7 cellular contexts compared by ENCODE assay signal in the genomic region with DNA sequence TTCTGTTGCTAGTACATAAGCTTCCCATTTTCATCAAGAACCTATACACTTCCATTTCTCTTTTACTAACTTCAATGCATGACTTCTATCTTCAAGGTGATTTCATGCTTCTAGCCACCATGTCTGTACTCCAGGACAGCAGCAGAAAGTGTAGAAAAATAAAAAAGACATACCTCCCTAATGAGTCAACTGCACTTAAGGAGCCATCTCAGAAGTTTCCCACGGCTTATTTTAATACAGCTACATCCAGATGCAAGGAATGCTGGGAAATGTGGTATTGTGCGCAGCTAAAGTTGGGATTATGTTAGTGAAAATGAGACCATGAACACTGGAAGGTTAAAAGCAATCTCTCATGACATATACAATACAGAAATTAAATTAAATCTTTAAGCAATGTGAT.
DNase-seq lines count a peak whose midpoint lies in the region; FAIRE-seq and TF ChIP-seq lines count a peak whose summit lies in the region.
"Not testable (repeated sequence)": the region's sequence is repeated elsewhere in the genome, so short reads cannot be mapped to it uniquely, and the experiment has no call there.

No MANE protein-coding gene starts in this region.

- not testable (repeated sequence) for H3K4me2 ChIP-seq in astrocyte (ENCODE audit: low read length); mesenchymal stem cell (ENCODE audit: low read length, poor library complexity, severe bottlenecking)

- H3K4me1 Mint-ChIP-seq in astrocyte (ENCODE audit: low read depth, unreplicated experiment) = not testable (repeated sequence)

- H3K36me3 ChIP-seq in astrocyte (ENCODE audit: insufficient read depth, low read length); mesenchymal stem cell (ENCODE audit: control insufficient read depth in 1 of 2, insufficient read depth in 2 of 2, low read depth in 1 of 2, low read length in 2 of 2): not testable (repeated sequence)

- H3K79me2 ChIP-seq in astrocyte (ENCODE audit: insufficient read depth, low read length) = not testable (repeated sequence)

- not testable (repeated sequence) for TF ChIP-seq CTCF in astrocyte (IDR thresholded peaks at IDR 0.05; ENCODE audit: insufficient read depth, low read depth, low read length); choroid plexus epithelial cell (conservative IDR thresholded peaks at IDR 0.05; ENCODE audit: low read depth, low read length); fibroblast of villous mesenchyme (IDR thresholded peaks at IDR 0.05; ENCODE audit: insufficient read depth, low read depth, low read length)

- DNase-seq in EH (ENCODE audit: low read depth) (peak; percentile 57), HS-5 (ENCODE audit: low read depth) (peak; percentile 3), RKO (ENCODE audit: low spot score) (peak; percentile 0), astrocyte (ENCODE audit: low read depth) (peak; percentile 66), choroid plexus epithelial cell (ENCODE audit: low read depth) (peak; percentile 61), fibroblast of villous mesenchyme (ENCODE audit: low read depth) (peak; percentile 13), mesenchymal stem cell (peak; percentile 54)

- not testable (repeated sequence) for H2BK15ac ChIP-seq in mesenchymal stem cell (ENCODE audit: low read depth, poor library complexity, severe bottlenecking)

- not testable (repeated sequence) for H2AK5ac ChIP-seq in mesenchymal stem cell (ENCODE audit: low read length, severe bottlenecking)

- not testable (repeated sequence) for H2AFZ ChIP-seq in astrocyte (ENCODE audit: low read depth, low read length); mesenchymal stem cell (ENCODE audit: low read depth, low read length)

- H4K91ac ChIP-seq in mesenchymal stem cell (ENCODE audit: low read length) = not testable (repeated sequence)

- H3K4ac ChIP-seq in mesenchymal stem cell (ENCODE audit: low read depth in 1 of 2, low read length in 2 of 2) = not testable (repeated sequence)

- H3K4me3 ChIP-seq in astrocyte (ENCODE audit: insufficient read depth, low read depth, low read length); choroid plexus epithelial cell (ENCODE audit: low read depth, low read length); fibroblast of villous mesenchyme (ENCODE audit: low read depth, low read length); mesenchymal stem cell (ENCODE audit: insufficient read depth in 1 of 2, low read depth in 1 of 2, low read length in 2 of 2): not testable (repeated sequence)

- H2BK5ac ChIP-seq in mesenchymal stem cell (ENCODE audit: low read depth, low read length, poor library complexity, severe bottlenecking) = not testable (repeated sequence)

- H3K27ac Mint-ChIP-seq in astrocyte (ENCODE audit: unreplicated experiment) = peak overlapping the region; percentile 75

- H4K8ac ChIP-seq in mesenchymal stem cell (ENCODE audit: low read length) = not testable (repeated sequence)

- not testable (repeated sequence) for H3K27ac ChIP-seq in astrocyte (ENCODE audit: low read depth, low read length); mesenchymal stem cell (ENCODE audit: low read length, poor library complexity, severe bottlenecking)

- not testable (repeated sequence) for H3K18ac ChIP-seq in mesenchymal stem cell (ENCODE audit: low read depth in 1 of 2, low read length in 2 of 2)

- H4K20me1 ChIP-seq in astrocyte (ENCODE audit: insufficient read depth, low read length) = not testable (repeated sequence)

- not testable (repeated sequence) for H3K9me3 Mint-ChIP-seq in astrocyte (ENCODE audit: unreplicated experiment)

- not testable (repeated sequence) for H3K4me1 ChIP-seq in astrocyte (ENCODE audit: insufficient read depth, low read length); mesenchymal stem cell (ENCODE audit: control insufficient read depth, insufficient read depth, low read depth, low read length)

- WGBS in mesenchymal stem cell = no CpG with 5 or more reads among the region's 2 CpGs

- FAIRE-seq in astrocyte (lab: Jason Lieb, UNC) = not testable (repeated sequence)

- not testable (repeated sequence) for H3K4me3 Mint-ChIP-seq in astrocyte (ENCODE audit: unreplicated experiment)

- not testable (repeated sequence) for H3K27me3 ChIP-seq in astrocyte (ENCODE audit: insufficient read depth, low read length); mesenchymal stem cell (ENCODE audit: control insufficient read depth in 1 of 2, insufficient read depth in 1 of 2, low read length in 2 of 2)

- H3K14ac ChIP-seq in mesenchymal stem cell (ENCODE audit: low read length in 2 of 2) = not testable (repeated sequence)

- not testable (repeated sequence) for H3K9ac ChIP-seq in astrocyte (ENCODE audit: low read length); mesenchymal stem cell (ENCODE audit: low read length)

- not testable (repeated sequence) for H3K36me3 Mint-ChIP-seq in astrocyte (ENCODE audit: low read depth, unreplicated experiment)

- H3K9me3 ChIP-seq in astrocyte (ENCODE audit: insufficient read depth, low read depth, low read length); mesenchymal stem cell (ENCODE audit: control insufficient read depth, low read length): not testable (repeated sequence)

- not testable (repeated sequence) for H3K27me3 Mint-ChIP-seq in astrocyte (ENCODE audit: low read depth, unreplicated experiment)

- H2BK12ac ChIP-seq in mesenchymal stem cell (ENCODE audit: low read length in 2 of 2) = not testable (repeated sequence)

- H2BK120ac ChIP-seq in mesenchymal stem cell (ENCODE audit: low read depth, low read length) = not testable (repeated sequence)

- not testable (repeated sequence) for H3K23ac ChIP-seq in mesenchymal stem cell (ENCODE audit: low read length in 2 of 2)

- H3K79me1 ChIP-seq in mesenchymal stem cell (replicated peaks; ENCODE audit: low read length, poor library complexity, severe bottlenecking) = not testable (repeated sequence)

Comparison
In these comparisons a context has a peak if more than half of its experiments do, and no peak if none do; other contexts are left out.
1. DNase-seq: peak in every context shown above with its lines; median percentile 66 in astrocyte; 61 in choroid plexus epithelial cell; 57 in EH; 54 in mesenchymal stem cell; 13 in fibroblast of villous mesenchyme; 3 in HS-5; 0 in RKO.